In the genomic region with DNA sequence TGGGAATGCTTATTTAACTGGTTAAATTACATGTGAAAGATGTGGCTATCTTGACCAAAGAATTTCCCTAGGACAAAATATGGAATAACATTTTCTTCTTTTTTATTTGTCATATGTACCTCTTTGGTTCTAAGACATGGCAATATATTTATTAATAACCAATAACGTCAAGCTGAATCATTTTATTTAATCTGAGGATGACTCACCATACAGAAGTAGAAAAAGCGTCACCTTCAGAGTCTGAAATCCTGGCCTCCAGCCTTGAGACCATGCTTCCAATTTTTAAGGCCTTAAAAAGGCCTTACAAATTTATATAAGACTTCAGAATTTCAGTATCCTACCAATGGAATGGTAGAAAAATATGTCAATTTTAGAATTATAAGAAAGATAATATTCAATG, we compare ENCODE assay signal across 29 cellular contexts.
"Had no signal": no experiment of that assay in that cellular context is flagged by ENCODE, and none has a peak within 500 bp of the region (broad histone marks: within the 10 kb centered on the region; RNA-seq: fewer than 3 reads in every experiment).

No MANE protein-coding gene starts in this region.

- H3K4me1 ChIP-seq: adrenal gland had no signal

- ATAC-seq: activated CD4-positive, alpha-beta T cell treated with anti-CD3 and anti-CD28 coated beads for 36 hours; activated CD8-positive, alpha-beta T cell treated with anti-CD3 and anti-CD28 coated beads for 36 hours; activated T-cell treated with anti-CD3 and anti-CD28 coated beads, Interleukin-2, amount 50 U/mL, for 72 hours; T-cell had no signal

- H3K36me3 ChIP-seq: adrenal gland, MG63, WERI-Rb-1 had no signal

- H3K4me3 Mint-ChIP-seq: activated CD4-positive, alpha-beta T cell treated with anti-CD3 and anti-CD28 coated beads for 36 hours; activated CD8-positive, alpha-beta T cell treated with anti-CD3 and anti-CD28 coated beads for 36 hours; activated naive CD4-positive, alpha-beta T cell treated with anti-CD3 and anti-CD28 coated beads, Interleukin-2, amount 10 ng/mL, durations not matched to agents 7 days and 5 days; activated naive CD8-positive, alpha-beta T cell treated with anti-CD3 and anti-CD28 coated beads, Interleukin-2, amount 10 ng/mL, durations not matched to agents 7 days and 5 days; activated T-cell treated with anti-CD3 and anti-CD28 coated beads, Interleukin-2, amount 50 U/mL, for 72 hours; T-cell had no signal

- H3K27me3 ChIP-seq: adrenal gland, MG63 had no signal

- H3K9me3 ChIP-seq: adrenal gland, MG63 had no signal

- H3K4me1 Mint-ChIP-seq: activated CD4-positive, alpha-beta T cell treated with anti-CD3 and anti-CD28 coated beads for 36 hours; activated naive CD4-positive, alpha-beta T cell treated with anti-CD3 and anti-CD28 coated beads, Interleukin-2, amount 10 ng/mL, durations not matched to agents 7 days and 5 days; activated naive CD8-positive, alpha-beta T cell treated with anti-CD3 and anti-CD28 coated beads, Interleukin-2, amount 10 ng/mL, durations not matched to agents 7 days and 5 days; T-cell had no signal

- H3K27ac ChIP-seq: adrenal gland, SK-N-MC, WERI-Rb-1 had no signal

- H3K4me3 ChIP-seq: adrenal gland, MG63, SK-N-MC had no signal

- DNase-seq: activated CD4-positive, alpha-beta T cell treated with anti-CD3 and anti-CD28 coated beads for 36 hours; activated CD4-positive, alpha-beta T cell treated with anti-CD3 and anti-CD28 coated beads, Interleukin-2, amount 50 U/mL, for 1 hour; activated CD8-positive, alpha-beta memory T cell treated with anti-CD3 and anti-CD28 coated beads, Interleukin-2, amount 50 U/mL, for 4 hours; activated CD8-positive, alpha-beta T cell treated with anti-CD3 and anti-CD28 coated beads for 36 hours; activated gamma-delta T cell treated with Interleukin-2 at 50 U/mL for 16 hours; activated naive CD4-positive, alpha-beta T cell treated with anti-CD3 and anti-CD28 coated beads, Interleukin-2, amount 10 ng/mL, durations not matched to agents 7 days and 5 days; activated naive CD8-positive, alpha-beta T cell treated with anti-CD3 and anti-CD28 coated beads, Interleukin-2, amount 10 ng/mL, durations not matched to agents 7 days and 5 days; activated T-cell treated with anti-CD3 and anti-CD28 coated beads, Interleukin-2, amount 50 U/mL, for 72 hours; anterior cingulate cortex; central memory CD4-positive, alpha-beta T cell; KG1; MG63; MV-4-11; NCI-H1105; NCI-H1436; NCI-H1694 treated with DMSO at 0.1 percent for 48 hours; NCI-H2029 treated with DMSO at 0.1 percent for 48 hours; NCI-H446; NCI-H524; SIG-M5; T-cell; T-helper 2 cell; T1000; WERI-Rb-1 had no signal

- H3K27me3 Mint-ChIP-seq: activated CD4-positive, alpha-beta T cell treated with anti-CD3 and anti-CD28 coated beads for 36 hours; activated CD8-positive, alpha-beta T cell treated with anti-CD3 and anti-CD28 coated beads for 36 hours; activated naive CD4-positive, alpha-beta T cell treated with anti-CD3 and anti-CD28 coated beads, Interleukin-2, amount 10 ng/mL, durations not matched to agents 7 days and 5 days; activated naive CD8-positive, alpha-beta T cell treated with anti-CD3 and anti-CD28 coated beads, Interleukin-2, amount 10 ng/mL, durations not matched to agents 7 days and 5 days; T-cell had no signal

- H3K36me3 Mint-ChIP-seq: activated naive CD4-positive, alpha-beta T cell treated with anti-CD3 and anti-CD28 coated beads, Interleukin-2, amount 10 ng/mL, durations not matched to agents 7 days and 5 days; activated naive CD8-positive, alpha-beta T cell treated with anti-CD3 and anti-CD28 coated beads, Interleukin-2, amount 10 ng/mL, durations not matched to agents 7 days and 5 days; T-cell had no signal

- FAIRE-seq: RCC 7860, TTC549 had no signal

- H3K27ac Mint-ChIP-seq: activated CD4-positive, alpha-beta T cell treated with anti-CD3 and anti-CD28 coated beads for 36 hours; activated CD8-positive, alpha-beta T cell treated with anti-CD3 and anti-CD28 coated beads for 36 hours; activated naive CD4-positive, alpha-beta T cell treated with anti-CD3 and anti-CD28 coated beads, Interleukin-2, amount 10 ng/mL, durations not matched to agents 7 days and 5 days; activated naive CD8-positive, alpha-beta T cell treated with anti-CD3 and anti-CD28 coated beads, Interleukin-2, amount 10 ng/mL, durations not matched to agents 7 days and 5 days; activated T-cell treated with anti-CD3 and anti-CD28 coated beads, Interleukin-2, amount 50 U/mL, for 72 hours; activated T-helper 2 cell treated with anti-CD3 and anti-CD28 coated beads, Interferon-gamma antibody, Interleukin-2, Interleukin-4, amounts not matched to agents 10 μg/mL and 5 μg/mL and 100 μg/mL, durations not matched to agents 14 hours and 24 hours and 36 hours; T-cell had no signal
